28 cellular contexts compared by ENCODE assay signal in the genomic region with DNA sequence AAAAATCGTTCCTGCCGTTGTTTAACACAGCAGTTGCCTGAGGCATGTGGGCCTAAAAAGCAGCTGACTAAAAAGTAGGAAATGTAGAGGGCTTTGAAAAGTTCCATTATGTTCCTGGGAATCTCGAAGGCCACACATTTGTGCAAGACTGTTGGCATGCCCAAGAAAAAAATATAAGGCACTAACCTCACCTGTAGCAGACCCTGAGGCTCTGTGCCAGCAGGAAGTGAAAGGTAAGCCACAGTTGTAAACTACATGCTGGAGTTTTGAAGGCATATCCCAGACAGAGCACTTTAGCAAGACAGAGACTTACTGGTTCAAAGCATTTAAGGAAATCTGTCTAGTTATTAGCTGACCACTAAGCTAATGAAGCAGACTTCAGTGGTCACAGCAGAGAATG.
"Had no signal": no experiment of that assay in that cellular context is flagged by ENCODE, and none has a peak within 500 bp of the region (broad histone marks: within the 10 kb centered on the region; RNA-seq: fewer than 3 reads in every experiment).

No MANE protein-coding gene starts in this region.

- FAIRE-seq: bronchial epithelial cell, endometrium had no signal

- DNase-seq: activated CD4-positive, alpha-beta memory T cell treated with anti-CD3 and anti-CD28 coated beads for 36 hours; activated CD4-positive, alpha-beta T cell treated with anti-CD3 and anti-CD28 coated beads, Interleukin-2, amount 10 ng/mL, durations not matched to agents 24 days and 14 days; activated CD4-positive, CD25-positive, alpha-beta regulatory T cell treated with anti-CD3 and anti-CD28 coated beads, Interleukin-2, amount 50 U/mL, for 72 hours; activated CD8-positive, alpha-beta memory T cell treated with anti-CD3 and anti-CD28 coated beads, Interleukin-2, amount 50 U/mL, for 4 hours; activated gamma-delta T cell; activated naive CD4-positive, alpha-beta T cell treated with anti-CD3 and anti-CD28 coated beads, Interleukin-2, amount 50 U/mL, for 16 hours; activated T-cell treated with anti-CD3 and anti-CD28 coated beads, Interleukin-2, amount 50 U/mL, for 1 hour; amygdala; dermis blood vessel endothelial cell; effector CD8-positive, alpha-beta T cell; erythroblast; heart left ventricle; hypothalamus; immature natural killer cell; kidney glomerular epithelial cell; left lung; naive thymus-derived CD4-positive, alpha-beta T cell; ovary; stimulated activated CD4-positive, alpha-beta T cell treated with anti-CD3 and anti-CD28 coated beads, Interleukin-15, amount 100 ng/mL, for 24 hours; stimulated activated CD4-positive, alpha-beta T cell treated with anti-CD3 and anti-CD28 coated beads, Interleukin-2, amount 100 ng/mL, for 24 hours; stimulated activated naive B cell treated with anti-CD40 and anti-IgM and Interleukin-4, amounts not matched to agents 10 μg/mL and 1 μg/mL and 100 μg/mL, for 72 hours; stomach; T-helper 2 cell; tibial artery had no signal

- H3K27ac ChIP-seq: heart left ventricle, left lung, ovary, prostate gland, stomach, tibial artery had no signal

- H3K4me1 ChIP-seq: heart left ventricle, left lung, prostate gland, stomach, tibial artery had no signal

- H3K9me3 ChIP-seq: ovary, prostate gland had no signal

- H3K27me3 ChIP-seq: heart left ventricle, left lung, ovary, stomach, tibial artery had no signal

- H3K36me3 ChIP-seq: ovary, prostate gland had no signal

- H3K4me3 ChIP-seq: heart left ventricle, left lung, lung, ovary, prostate gland, stomach, tibial artery had no signal
